Comparison of ENCODE assay signal across 17 cellular contexts in the genomic region with DNA sequence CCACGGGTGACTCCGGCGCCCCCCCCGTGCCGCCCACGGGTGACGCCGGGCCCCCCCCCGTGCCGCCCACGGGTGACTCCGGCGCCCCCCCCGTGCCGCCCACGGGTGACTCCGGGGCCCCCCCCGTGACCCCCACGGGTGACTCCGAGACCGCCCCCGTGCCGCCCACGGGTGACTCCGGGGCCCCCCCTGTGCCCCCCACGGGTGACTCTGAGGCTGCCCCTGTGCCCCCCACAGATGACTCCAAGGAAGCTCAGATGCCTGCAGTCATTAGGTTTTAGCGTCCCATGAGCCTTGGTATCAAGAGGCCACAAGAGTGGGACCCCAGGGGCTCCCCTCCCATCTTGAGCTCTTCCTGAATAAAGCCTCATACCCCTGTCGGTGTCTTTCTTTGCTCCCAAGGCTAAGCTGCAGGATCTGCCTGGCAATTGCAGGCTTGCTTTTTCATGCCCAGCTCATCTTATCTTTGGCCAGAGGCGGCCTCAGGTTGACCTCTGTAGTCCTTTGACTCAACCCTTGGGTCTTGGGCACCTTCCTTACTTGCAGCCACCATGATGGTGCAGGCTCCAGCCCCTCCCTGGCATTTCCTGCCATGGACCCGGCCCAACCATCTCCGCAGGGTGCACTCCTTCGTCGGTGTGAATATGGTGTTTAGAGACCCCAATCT. TPM values are rescaled to one million over a fixed set of nuclear protein-coding genes. Genes with fewer than 3 reads are reported as not detected.
DNase-seq lines count a peak whose midpoint lies in the region; ATAC-seq and TF ChIP-seq lines count a peak whose summit lies in the region.
"Had no signal": no experiment of that assay in that cellular context is flagged by ENCODE, and none has a peak within 500 bp of the region (broad histone marks: within the 10 kb centered on the region; RNA-seq: fewer than 3 reads in every experiment).

No MANE protein-coding gene starts in this region.

- H3K9me3 ChIP-seq in SK-N-SH (no peaks in the 10 kb centered on the region), endodermal cell (ENCODE audit: control insufficient read depth, low read length) (no peaks in the 10 kb centered on the region), upper lobe of right lung (no peaks in the 10 kb centered on the region)
- H3K9me3 ChIP-seq: Peyer's patch had no signal

- H3K36me3 Mint-ChIP-seq in activated naive CD8-positive, alpha-beta T cell treated with anti-CD3 and anti-CD28 coated beads, Interleukin-2, amount 50 U/mL, for 24 hours (ENCODE audit: low read depth): no peaks in the 10 kb centered on the region
- H3K36me3 Mint-ChIP-seq in activated naive CD8-positive, alpha-beta T cell treated with anti-CD3 and anti-CD28 coated beads for 36 hours: peaks cover 1% of the 10 kb centered on the region
- peaks cover 11% of the 10 kb centered on the region for H3K36me3 Mint-ChIP-seq in endodermal cell (ENCODE audit: low read depth)
- H3K36me3 Mint-ChIP-seq: CD14-positive monocyte had no signal

- no peak overlapping the region for H3K4me2 ChIP-seq in SK-N-SH

- no peak for TF ChIP-seq RAD21 in SK-N-SH (IDR thresholded peaks at IDR 0.05; ENCODE audit: low read length)

- H3K4me3 ChIP-seq in SK-N-SH (ENCODE audit: low read depth in 2 of 2, low read length in 1 of 2): no peak overlapping the region
- no peak overlapping the region for H3K4me3 ChIP-seq in endodermal cell (ENCODE audit: low read length)
- H3K4me3 ChIP-seq in upper lobe of right lung: no peak overlapping the region
- H3K4me3 ChIP-seq: Peyer's patch had no signal

- ATAC-seq in activated naive CD8-positive, alpha-beta T cell treated with anti-CD3 and anti-CD28 coated beads, Interleukin-2, amount 50 U/mL, for 24 hours: no peak
- ATAC-seq in upper lobe of right lung (no peak), HG03095 (IDR thresholded peaks at IDR 0.05; ENCODE audit: unreplicated experiment) (no peak)
- ATAC-seq: Right ventricle myocardium inferior had no signal

- TF ChIP-seq CTCF in SK-N-SH (IDR thresholded peaks at IDR 0.05): no peak
- no peak for TF ChIP-seq CTCF in endodermal cell (conservative IDR thresholded peaks at IDR 0.05)
- no peak for TF ChIP-seq CTCF in upper lobe of right lung (IDR thresholded peaks at IDR 0.05)

- no peak for TF ChIP-seq EP300 in SK-N-SH (IDR thresholded peaks at IDR 0.05; ENCODE audit: borderline replicate concordance in 1 of 2, low read depth in 1 of 2, low read length in 1 of 2)

- H3K79me2 ChIP-seq in SK-N-SH (ENCODE audit: insufficient read depth): no peaks in the 10 kb centered on the region

- peaks cover 0 to 14% of the 10 kb centered on the region in 2 experiments; a peak in 2 of 4 replicates for H3K4me1 ChIP-seq in SK-N-SH (ENCODE audit: control insufficient read depth in 1 of 2, insufficient read depth in 2 of 2, low read depth in 1 of 2, low read length in 1 of 2)
- H3K4me1 ChIP-seq in endodermal cell (ENCODE audit: control insufficient read depth, insufficient read depth, low read length): no peaks in the 10 kb centered on the region
- no peaks in the 10 kb centered on the region for H3K4me1 ChIP-seq in upper lobe of right lung
- H3K4me1 ChIP-seq: Peyer's patch had no signal

- no peak overlapping the region for H3K27ac Mint-ChIP-seq in activated naive CD8-positive, alpha-beta T cell treated with anti-CD3 and anti-CD28 coated beads, Interleukin-2, amount 50 U/mL, for 24 hours
- H3K27ac Mint-ChIP-seq in activated naive CD8-positive, alpha-beta T cell treated with anti-CD3 and anti-CD28 coated beads for 36 hours: no peak overlapping the region
- no peak overlapping the region for H3K27ac Mint-ChIP-seq in endodermal cell
- H3K27ac Mint-ChIP-seq: HFFc6 had no signal

- H3F3A ChIP-seq in SK-N-SH (replicated peaks; ENCODE audit: insufficient read depth): peaks cover 14% of the 10 kb centered on the region

- CTCF ChIA-PET in SK-N-SH (lab: Yijun Ruan, JAX): interaction anchor here (0.9 kb wide), 1 partner anchor 73 kb away, joined by 4 read pairs; no protein-coding TSS in a partner anchor

- peak overlapping the region; percentile 8 for H3K4me3 Mint-ChIP-seq in activated naive CD8-positive, alpha-beta T cell treated with anti-CD3 and anti-CD28 coated beads, Interleukin-2, amount 50 U/mL, for 24 hours
- no peak overlapping the region for H3K4me3 Mint-ChIP-seq in activated naive CD8-positive, alpha-beta T cell treated with anti-CD3 and anti-CD28 coated beads for 36 hours
- no peak overlapping the region for H3K4me3 Mint-ChIP-seq in endodermal cell
- H3K4me3 Mint-ChIP-seq: CD14-positive monocyte, HFFc6 had no signal

- H3K36me3 ChIP-seq in SK-N-SH (replicated peaks in 1 of 2; ENCODE audit: control insufficient read depth in 1 of 2, insufficient read depth in 2 of 2, low read length in 1 of 2): no peaks in the 10 kb centered on the region
- no peaks in the 10 kb centered on the region for H3K36me3 ChIP-seq in endodermal cell (ENCODE audit: control insufficient read depth, insufficient read depth, low read length)
- no peaks in the 10 kb centered on the region for H3K36me3 ChIP-seq in upper lobe of right lung
- H3K36me3 ChIP-seq: Peyer's patch had no signal

- WGBS in SK-N-SH (ENCODE audit: low lambda C conversion rate): 77% methylated on average over 9 of the region's 33 CpGs
- WGBS in endodermal cell (ENCODE audit: insufficient coverage in 1 of 2, insufficient read length in 1 of 2), 2 experiments: 97% methylated on average over 3 to 33 of the region's 33 CpGs

- no peaks in the 10 kb centered on the region for H3K27me3 Mint-ChIP-seq in activated naive CD8-positive, alpha-beta T cell treated with anti-CD3 and anti-CD28 coated beads, Interleukin-2, amount 50 U/mL, for 24 hours
- no peaks in the 10 kb centered on the region for H3K27me3 Mint-ChIP-seq in activated naive CD8-positive, alpha-beta T cell treated with anti-CD3 and anti-CD28 coated beads for 36 hours
- H3K27me3 Mint-ChIP-seq in endodermal cell (ENCODE audit: insufficient read depth): peaks cover 2% of the 10 kb centered on the region

- POLR2A ChIA-PET in SK-N-SH (lab: Yijun Ruan, JAX): no interaction called here

- DNase-seq in activated naive CD8-positive, alpha-beta T cell treated with anti-CD3 and anti-CD28 coated beads, Interleukin-2, amount 50 U/mL, for 24 hours: no peak
- no peak for DNase-seq in activated naive CD8-positive, alpha-beta T cell treated with anti-CD3 and anti-CD28 coated beads for 36 hours
- DNase-seq in SK-N-SH (peak; percentile 12), endodermal cell (peak; percentile 41), upper lobe of right lung (peak; percentile 43), NCI-H1105 (lab: John Stamatoyannopoulos, UW) (no peak)
- DNase-seq: DND-41, HFFc6, MM.1S, NCI-H1092, NCI-H146, NCI-H2029 treated with DMSO at 0.1 percent for 48 hours had no signal

- intact Hi-C loops in upper lobe of right lung (cut with DNase I): no loop called here

- no peaks in the 10 kb centered on the region for H4K20me1 ChIP-seq in SK-N-SH (ENCODE audit: insufficient read depth)

- H3K27me3 ChIP-seq in SK-N-SH (ENCODE audit: insufficient read depth) (no peaks in the 10 kb centered on the region), endodermal cell (ENCODE audit: control insufficient read depth, insufficient read depth, low read length, poor library complexity, severe bottlenecking) (no peaks in the 10 kb centered on the region), upper lobe of right lung (no peaks in the 10 kb centered on the region)
- H3K27me3 ChIP-seq: Peyer's patch had no signal

- no peak overlapping the region for H2AFZ ChIP-seq in SK-N-SH (ENCODE audit: low read depth)

- no peaks in the 10 kb centered on the region for H3K9me3 Mint-ChIP-seq in activated naive CD8-positive, alpha-beta T cell treated with anti-CD3 and anti-CD28 coated beads, Interleukin-2, amount 50 U/mL, for 24 hours
- no peaks in the 10 kb centered on the region for H3K9me3 Mint-ChIP-seq in activated naive CD8-positive, alpha-beta T cell treated with anti-CD3 and anti-CD28 coated beads for 36 hours
- no peaks in the 10 kb centered on the region for H3K9me3 Mint-ChIP-seq in endodermal cell
- H3K9me3 Mint-ChIP-seq: CD14-positive monocyte, HFFc6 had no signal

- H3K9ac ChIP-seq in SK-N-SH (no peak overlapping the region), endodermal cell (ENCODE audit: extremely low read depth, low read length, poor library complexity, severe bottlenecking) (no peak overlapping the region)

- H3K27ac ChIP-seq in SK-N-SH (ENCODE audit: low read depth in 2 of 2, low read length in 1 of 2) (no peak overlapping the region), endodermal cell (ENCODE audit: low read depth, low read length) (no peak overlapping the region), upper lobe of right lung (no peak overlapping the region)
- H3K27ac ChIP-seq: HL-60, Peyer's patch had no signal

- H3K9me2 ChIP-seq in SK-N-SH: no peaks in the 10 kb centered on the region

- no peaks in the 10 kb centered on the region for H3K4me1 Mint-ChIP-seq in activated naive CD8-positive, alpha-beta T cell treated with anti-CD3 and anti-CD28 coated beads, Interleukin-2, amount 50 U/mL, for 24 hours
- H3K4me1 Mint-ChIP-seq in activated naive CD8-positive, alpha-beta T cell treated with anti-CD3 and anti-CD28 coated beads for 36 hours: no peaks in the 10 kb centered on the region
- H3K4me1 Mint-ChIP-seq in endodermal cell: no peaks in the 10 kb centered on the region

RNA-seq across cellular contexts. Expression of a gene that starts 9.8 kb away (rescaled TPM):
- total RNA-seq in activated naive CD8-positive, alpha-beta T cell treated with anti-CD3 and anti-CD28 coated beads for 36 hours: 1 to 10 TPM; 2.3 to 2.8 TPM
- 0.75 and 0.87 TPM in 2 replicates for polyA plus RNA-seq in SK-N-SH (2012; rRNA removed)
- polyA plus RNA-seq in SK-N-SH (2012; cell fraction: cytosol; rRNA removed): 0.24 and 0.35 TPM in 2 replicates
- polyA plus RNA-seq in SK-N-SH (2012; cell fraction: nucleus; rRNA removed): 6.3 and 7.8 TPM in 2 replicates
- total RNA-seq in endodermal cell: 1 to 10 TPM; 1.7 to 3.3 TPM
- 2.8 TPM for polyA plus RNA-seq in endodermal cell (2013, experiment 1 of 2)
- 2.2 TPM for polyA plus RNA-seq in endodermal cell (2013, experiment 2 of 2)
- total RNA-seq in upper lobe of right lung: 0.75 TPM
- polyA plus RNA-seq: CD14-positive monocyte had no signal

RNA-seq across cellular contexts. Expression of a gene that starts 40.8 kb away (rescaled TPM):
- 10 to 100 TPM; 85.4 to 90.2 TPM for total RNA-seq in activated naive CD8-positive, alpha-beta T cell treated with anti-CD3 and anti-CD28 coated beads for 36 hours
- 57.3 and 59.1 TPM in 2 replicates for polyA plus RNA-seq in SK-N-SH (2012; rRNA removed)
- polyA plus RNA-seq in SK-N-SH (2012; cell fraction: cytosol; rRNA removed): 29.6 and 37.0 TPM in 2 replicates
- 165 and 172 TPM in 2 replicates for polyA plus RNA-seq in SK-N-SH (2012; cell fraction: nucleus; rRNA removed)
- 10 to 100 TPM; 89.7 to 94.6 TPM for total RNA-seq in endodermal cell
- polyA plus RNA-seq in endodermal cell (2013, experiment 1 of 2): 83.2 TPM
- 78.9 TPM for polyA plus RNA-seq in endodermal cell (2013, experiment 2 of 2)
- 41.7 TPM for total RNA-seq in upper lobe of right lung

RNA-seq across cellular contexts. Expression of a gene that starts 49.4 kb away (rescaled TPM):
- total RNA-seq in activated naive CD8-positive, alpha-beta T cell treated with anti-CD3 and anti-CD28 coated beads for 36 hours: 10 to 100 TPM; 50.3 to 51.9 TPM
- 64.1 and 64.7 TPM in 2 replicates for polyA plus RNA-seq in SK-N-SH (2012; rRNA removed)
- polyA plus RNA-seq in SK-N-SH (2012; cell fraction: cytosol; rRNA removed): 29.8 and 47.9 TPM in 2 replicates
- polyA plus RNA-seq in SK-N-SH (2012; cell fraction: nucleus; rRNA removed): 152 and 169 TPM in 2 replicates
- total RNA-seq in endodermal cell: 10 to 100 TPM; 28.0 to 30.7 TPM
- polyA plus RNA-seq in endodermal cell (2013, experiment 1 of 2): 79.9 TPM
- polyA plus RNA-seq in endodermal cell (2013, experiment 2 of 2): 71.6 TPM
- total RNA-seq in upper lobe of right lung: 66.3 TPM

Comparison
In these comparisons a context has a peak if more than half of its experiments do, and no peak if none do; other contexts are left out.
1. DNase-seq: peak in SK-N-SH (single experiment), endodermal cell (single experiment) and upper lobe of right lung (single experiment); none in activated naive CD8-positive, alpha-beta T cell treated with anti-CD3 and anti-CD28 coated beads, Interleukin-2, amount 50 U/mL, for 24 hours (single experiment), activated naive CD8-positive, alpha-beta T cell treated with anti-CD3 and anti-CD28 coated beads for 36 hours (single experiment) and NCI-H1105 (single experiment).